13 cellular contexts compared by ENCODE assay signal in the genomic region with DNA sequence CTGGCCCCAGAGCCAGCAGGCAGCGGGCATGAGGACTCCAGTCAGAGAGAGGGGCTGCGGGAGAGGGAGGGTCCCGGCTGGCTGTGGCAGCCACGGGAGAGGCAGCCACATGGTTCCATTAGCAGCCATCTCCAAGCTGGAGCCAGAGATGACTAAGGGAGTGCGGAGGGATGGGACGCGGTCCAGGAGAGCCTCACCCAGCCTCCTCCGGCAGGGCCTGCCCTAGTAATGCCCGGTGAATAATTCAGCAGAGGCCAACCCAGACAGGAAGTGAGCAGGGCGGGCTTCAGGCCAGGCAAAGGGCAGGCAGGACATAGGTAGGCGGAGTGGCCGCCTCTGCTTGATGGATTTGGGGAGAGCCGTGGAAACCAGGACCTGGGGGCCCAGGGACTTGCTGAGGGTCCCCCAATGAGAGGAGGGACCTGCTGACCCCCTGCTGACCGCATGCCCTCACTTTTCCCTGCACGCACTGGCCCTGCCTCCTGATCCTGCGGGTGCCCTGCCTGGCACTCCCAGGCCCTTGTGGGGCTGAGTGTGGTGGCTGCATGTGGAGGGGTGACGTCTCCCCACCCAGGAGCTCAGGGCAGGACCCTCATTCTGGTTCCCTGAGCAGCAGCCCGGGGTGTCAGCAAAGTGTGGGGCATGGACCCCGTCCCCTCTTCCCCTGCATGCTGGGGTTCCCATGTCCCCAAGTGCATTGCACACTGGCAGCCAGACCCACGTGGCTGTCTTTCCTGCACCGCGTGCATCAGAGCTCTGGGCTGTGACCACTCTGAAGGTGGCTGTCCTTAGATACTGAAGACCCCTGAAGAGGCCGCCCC. TPM values are rescaled to one million over a fixed set of nuclear protein-coding genes. Genes with fewer than 3 reads are reported as not detected.
A peak's percentile ranks its signal among the peaks of the same experiment; 100 is the strongest.
DNase-seq lines count a peak whose midpoint lies in the region; ATAC-seq, FAIRE-seq and TF ChIP-seq lines count a peak whose summit lies in the region.
"Had no signal": no experiment of that assay in that cellular context is flagged by ENCODE, and none has a peak within 500 bp of the region (broad histone marks: within the 10 kb centered on the region; RNA-seq: fewer than 3 reads in every experiment).

No MANE protein-coding gene starts in this region.

- no peak overlapping the region for H3K4ac ChIP-seq in H1 (replicated peaks; ENCODE audit: insufficient read length, low read depth, low read length)

- H3K4me2 ChIP-seq in H1 (ENCODE audit: insufficient read depth in 1 of 2, low read depth in 2 of 2, low read length in 2 of 2) = no peak overlapping the region

- H4K91ac ChIP-seq in H1 (replicated peaks; ENCODE audit: insufficient read length, low read length) = peak overlapping the region; percentile 85

- H3K23ac ChIP-seq in H1 (ENCODE audit: insufficient read length) = no peak overlapping the region

- no peaks in the 10 kb centered on the region for H3K79me2 ChIP-seq in H1 (ENCODE audit: control insufficient read depth in 1 of 2, insufficient read depth in 2 of 2, low read length in 2 of 2)

- peaks cover 0 to 11% of the 10 kb centered on the region in 2 experiments for H4K20me1 ChIP-seq in H1 (replicated peaks in 1 of 2; ENCODE audit: control insufficient read depth in 1 of 2, insufficient read depth in 2 of 2, low read length in 2 of 2)

- ATAC-seq in lung (ENCODE audit: insufficient read depth, low FRiP score) = peak; percentile 50
- no peak for ATAC-seq in GM21447 (IDR thresholded peaks at IDR 0.05; ENCODE audit: unreplicated experiment)
- ATAC-seq: GM12878 had no signal

- no peak for TF ChIP-seq EP300 in H1 (IDR thresholded peaks at IDR 0.05; ENCODE audit: borderline replicate concordance in 1 of 2, low read depth in 2 of 2, low read length in 2 of 2)

- H3K23me2 ChIP-seq in H1 (ENCODE audit: low read depth, low read length) = peaks cover 3% of the 10 kb centered on the region

- no peak overlapping the region for H3K9ac ChIP-seq in H1 (replicated peaks in 1 of 4; ENCODE audit: extremely low read depth in 1 of 4, low read depth in 3 of 4, low read length in 3 of 4)

- TF ChIP-seq POLR2A in H1 (IDR thresholded peaks at IDR 0.05; ENCODE audit: control extremely low read depth in 1 of 2, low read depth in 2 of 2, low read length in 2 of 2) = no peak

- H3K4me3 ChIP-seq in H1 (ENCODE audit: extremely low read depth in 1 of 4, insufficient read depth in 2 of 4, low read depth in 3 of 4, low read length in 4 of 4) (no peak overlapping the region), lung (no peak overlapping the region)
- H3K4me3 ChIP-seq: GM12878, testis had no signal

- H3K14ac ChIP-seq in H1 (ENCODE audit: insufficient read length) = no peak overlapping the region

- H2BK20ac ChIP-seq in H1 (ENCODE audit: low read length) = no peak overlapping the region

- WGBS in H1 (ENCODE audit: extremely low coverage in 1 of 2, insufficient coverage in 1 of 2, insufficient read length in 1 of 2, insufficient replicate concordance in 2 of 2, low coverage in 1 of 2, low lambda C conversion rate in 2 of 2, missing lambda C conversion rate in 1 of 2), 2 experiments = 81% methylated on average over 22 of the region's 23 CpGs; no CpG with 5 or more reads in 1 of the 2 experiments
- WGBS in lung, 2 donors = 62 to 72% methylated on average over 23 of the region's 23 CpGs

- no peaks in the 10 kb centered on the region for H3K9me3 Mint-ChIP-seq in Calu3 (ENCODE audit: low read depth, unreplicated experiment)
- no peaks in the 10 kb centered on the region for H3K9me3 Mint-ChIP-seq in nephron progenitor cell

- H3K9me3 ChIP-seq in H1 (ENCODE audit: insufficient read depth in 2 of 2, low read depth in 1 of 2, low read length in 1 of 2) (no peaks in the 10 kb centered on the region), lung (ENCODE audit: control insufficient read depth in 2 of 2, insufficient read depth in 1 of 2, low read length in 1 of 2) (no peaks in the 10 kb centered on the region)
- H3K9me3 ChIP-seq: testis had no signal

- H3K27me3 Mint-ChIP-seq in Calu3 (ENCODE audit: unreplicated experiment) (peaks cover 52% of the 10 kb centered on the region), nephron progenitor cell (ENCODE audit: low read depth, poor library complexity) (peaks cover 36% of the 10 kb centered on the region)

- H2BK15ac ChIP-seq in H1 (ENCODE audit: low read length) = no peak overlapping the region

- H3K27me3 ChIP-seq in H1 (replicated peaks in 1 of 4; ENCODE audit: control insufficient read depth in 3 of 4, extremely low read depth in 1 of 4, insufficient read depth in 3 of 4, low read length in 3 of 4) (no peaks in the 10 kb centered on the region; a peak in 1 of 7 replicates), lung (ENCODE audit: control insufficient read depth, insufficient read depth) (no peaks in the 10 kb centered on the region)
- H3K27me3 ChIP-seq: testis had no signal

- DNase-seq in Calu3 (peak; percentile 69), NCI-H226 (peak; percentile 95), H1 (ENCODE audit: low read depth in 1 of 2, low spot score in 2 of 2) (no peak), lung (ENCODE audit: low spot score) (no peak), NOMO-1 treated with DMSO at 0.1 percent for 48 hours (lab: John Stamatoyannopoulos, UW; ENCODE audit: unreplicated experiment) (no peak), nephron progenitor cell (no peak)
- DNase-seq in activated CD4-positive, alpha-beta T cell treated with anti-CD3 and anti-CD28 coated beads, Interleukin-2, amount 50 U/mL, for 4 hours = no peak
- DNase-seq: amygdala; CD4-positive, CD25-positive, alpha-beta regulatory T cell; NCI-H446 treated with DMSO at 0.1 percent for 48 hours; testis had no signal

- no peaks in the 10 kb centered on the region for H3K36me3 ChIP-seq in H1 (ENCODE audit: control insufficient read depth in 2 of 4, insufficient read depth in 4 of 4, low read length in 3 of 4)
- H3K36me3 ChIP-seq in lung (ENCODE audit: control insufficient read depth in 2 of 2, insufficient read depth in 2 of 2, low read length in 2 of 2) = no peaks in the 10 kb centered on the region

- FAIRE-seq in H1 (lab: Jason Lieb, UNC) = no peak
- FAIRE-seq: GM12878 had no signal

- CTCF ChIA-PET in Calu3 (lab: Charles Lee) (no interaction called here), H1 (lab: Charles Lee; ENCODE audit: partially characterized antibody) (interaction anchor here (0.5 to 7.6 kb wide), 8 partner anchors 8 to 224 kb away, joined by 3 to 45 read pairs (median 8); no protein-coding TSS in a partner anchor)

- no peak overlapping the region for H2BK5ac ChIP-seq in H1 (ENCODE audit: low read depth, low read length)

- H3K18ac ChIP-seq in H1 (ENCODE audit: extremely low read depth, low read length) = no peak overlapping the region

- no peak for TF ChIP-seq CTCF in Calu3 (IDR thresholded peaks at IDR 0.05; ENCODE audit: unreplicated experiment)
- TF ChIP-seq CTCF in H1 (IDR thresholded peaks at IDR 0.05; ENCODE audit: control extremely low read depth in 1 of 3, insufficient read depth in 1 of 3, low read depth in 1 of 3, low read length in 3 of 3) = no peak
- no peak for TF ChIP-seq CTCF in lung (IDR thresholded peaks at IDR 0.05; ENCODE audit: control extremely low read depth, extremely low read depth)
- TF ChIP-seq CTCF in nephron progenitor cell (IDR thresholded peaks at IDR 0.05) = no peak

- intact Hi-C loops in Calu3 (cut with micrococcal nuclease; ENCODE audit: unreplicated experiment) = no loop called here

- no peaks in the 10 kb centered on the region for H3K79me1 ChIP-seq in H1 (ENCODE audit: low read depth, low read length)

- no peak overlapping the region for H2BK120ac ChIP-seq in H1 (replicated peaks; ENCODE audit: low read depth, low read length)

- no peak overlapping the region for H4K5ac ChIP-seq in H1 (ENCODE audit: insufficient read length, low read depth, low read length)

- no peak overlapping the region for H2AK5ac ChIP-seq in H1 (ENCODE audit: low read depth, low read length)

- no peaks in the 10 kb centered on the region for H3K36me3 Mint-ChIP-seq in Calu3 (ENCODE audit: insufficient read depth, unreplicated experiment)
- H3K36me3 Mint-ChIP-seq in nephron progenitor cell (ENCODE audit: low read depth) = no peaks in the 10 kb centered on the region
- H3K36me3 Mint-ChIP-seq: CD4-positive, CD25-positive, alpha-beta regulatory T cell had no signal

- H3K4me3 Mint-ChIP-seq in Calu3 (ENCODE audit: low read depth, unreplicated experiment) (no peak overlapping the region), nephron progenitor cell (no peak overlapping the region)
- H3K4me3 Mint-ChIP-seq: CD4-positive, CD25-positive, alpha-beta regulatory T cell had no signal

- no peak overlapping the region for H3K27ac ChIP-seq in H1 (ENCODE audit: low read depth, low read length)
- no peak overlapping the region for H3K27ac ChIP-seq in lung (ENCODE audit: low read depth in 1 of 2, low read length in 1 of 2)
- H3K27ac ChIP-seq: testis had no signal

- BruUV-seq in Calu3 (replicated peaks; lab: Mats Ljungman, UMichigan) = no TSS peak

- H3K4me1 Mint-ChIP-seq in Calu3 (ENCODE audit: low read depth, unreplicated experiment) = peaks cover 9% of the 10 kb centered on the region
- H3K4me1 Mint-ChIP-seq in nephron progenitor cell = no peaks in the 10 kb centered on the region

- no peak overlapping the region for H2AFZ ChIP-seq in H1 (ENCODE audit: low read length)

- no peak overlapping the region for H4K8ac ChIP-seq in H1 (ENCODE audit: extremely low read depth, insufficient read depth, low read length)

- H3K4me1 ChIP-seq in H1 (replicated peaks in 1 of 4; ENCODE audit: control insufficient read depth in 3 of 4, insufficient read depth in 4 of 4, low read length in 3 of 4) (no peaks in the 10 kb centered on the region; a peak in 1 of 7 replicates), lung (ENCODE audit: control insufficient read depth in 2 of 2, insufficient read depth in 2 of 2, low read length in 2 of 2) (peaks cover 0 to 3% of the 10 kb centered on the region in 2 donors)
- H3K4me1 ChIP-seq: testis had no signal

- no peak overlapping the region for H3K56ac ChIP-seq in H1 (replicated peaks; ENCODE audit: insufficient read length, low read depth, low read length)

- no peak overlapping the region for H2BK12ac ChIP-seq in H1 (ENCODE audit: low read depth, low read length)

- POLR2A ChIA-PET in H1 (lab: Charles Lee; ENCODE audit: partially characterized antibody) = no interaction called here

- no peak for TF ChIP-seq RAD21 in H1 (IDR thresholded peaks at IDR 0.05 in 1 of 2, conservative IDR thresholded peaks at IDR 0.05 in 1 of 2; ENCODE audit: low read depth in 2 of 2, low read length in 2 of 2)

- H3K27ac Mint-ChIP-seq in Calu3 (ENCODE audit: unreplicated experiment) (no peak overlapping the region), nephron progenitor cell (no peak overlapping the region)
- H3K27ac Mint-ChIP-seq: CD4-positive, CD25-positive, alpha-beta regulatory T cell had no signal

RNA-seq across cellular contexts. Expression of gene SLCO4A1, which starts 51.8 kb away (rescaled TPM):
- total RNA-seq in Calu3 (2022) = 51.9 and 63.9 TPM in 2 replicates
- 18.2 and 18.5 TPM in 2 replicates for total RNA-seq in H1 (2021; fragmentation: NEBNext Ultra II Directional; extraction: Animal tissue kit (Norgen Biotek cat#: 25700))
- polyA plus RNA-seq in H1 (2011; rRNA removed) = 10.5 and 13.3 TPM in 2 replicates
- polyA plus RNA-seq in H1 (2011; cell fraction: cytosol; rRNA removed) = 10.5 TPM
- polyA plus RNA-seq in H1 (2011; cell fraction: nucleus; rRNA removed) = 30.4 TPM
- 15.4 to 21.3 TPM (median 15.8 TPM) in 4 replicates for polyA plus RNA-seq in H1 (2012, experiment 1 of 2)
- polyA plus RNA-seq in H1 (2012, experiment 2 of 2) = 19.2 TPM
- polyA plus RNA-seq in H1 (2013, experiment 1 of 2) = 19.8 TPM
- 21.9 TPM for polyA plus RNA-seq in H1 (2013, experiment 2 of 2)
- 6.1 and 7.4 TPM in 2 replicates for polyA minus RNA-seq in H1 (2011; rRNA and poly(A)+ RNA removed)
- polyA minus RNA-seq in H1 (2011; cell fraction: cytosol; rRNA and poly(A)+ RNA removed) = 9.3 TPM
- polyA minus RNA-seq in H1 (2011; cell fraction: nucleus; rRNA and poly(A)+ RNA removed) = 10.6 TPM
- 10 to 100 TPM in 1 of 2 donors, 1 to 10 TPM in 1; 4.7 to 49.6 TPM for total RNA-seq in lung
- polyA plus RNA-seq in lung = 100 to 1,000 TPM in 1 of 2 donors, 10 to 100 TPM in 1; 35.3 to 152 TPM

Comparison
In these comparisons a context has a peak if more than half of its experiments do, and no peak if none do; other contexts are left out.
1. DNase-seq: peak in Calu3 (single experiment) and NCI-H226 (single experiment); none in H1 (0 of 2), lung (single experiment), NOMO-1 treated with DMSO at 0.1 percent for 48 hours (single experiment), nephron progenitor cell (single experiment) and activated CD4-positive, alpha-beta T cell treated with anti-CD3 and anti-CD28 coated beads, Interleukin-2, amount 50 U/mL, for 4 hours (0 of 2).